In genomic region chr3:49410844-49411549, GRCh38 we compare ENCODE assay signal across 9 cellular contexts. TPM values are rescaled to one million over a fixed set of nuclear protein-coding genes. Genes with fewer than 3 reads are reported as not detected.
DNase-seq lines count a peak whose midpoint lies in the region; ATAC-seq, FAIRE-seq and TF ChIP-seq lines count a peak whose summit lies in the region.
"Had no signal": no experiment of that assay in that cellular context is flagged by ENCODE, and none has a peak within 500 bp of the region (broad histone marks: within the 10 kb centered on the region; RNA-seq: fewer than 3 reads in every experiment).

No MANE protein-coding gene starts in this region.

- peak overlapping the region; percentile 71 for H3K27ac ChIP-seq in DOHH2 (ENCODE audit: low read depth, low read length)
- peak overlapping the region; percentile 79 for H3K27ac ChIP-seq in OCI-LY7 (ENCODE audit: low read depth, low read length, poor library complexity, severe bottlenecking)

- TF ChIP-seq CTCF in DOHH2 (IDR thresholded peaks at IDR 0.05; ENCODE audit: low read depth, low read length, poor library complexity, severe bottlenecking) (no peak), OCI-LY7 (conservative IDR thresholded peaks at IDR 0.05; ENCODE audit: low read length) (no peak), epithelial cell of proximal tubule (conservative IDR thresholded peaks at IDR 0.05; ENCODE audit: low read depth, low read length) (no peak), omental fat pad (IDR thresholded peaks at IDR 0.05) (no peak)

- peaks cover 9% of the 10 kb centered on the region for H3F3A ChIP-seq in DOHH2 (ENCODE audit: control insufficient read depth, insufficient read depth)

- no peak for DNase-seq in OCI-LY7 (ENCODE audit: low spot score)
- DNase-seq in epithelial cell of proximal tubule (ENCODE audit: low read depth): no peak
- no peak for DNase-seq in omental fat pad (ENCODE audit: low spot score)
- no peak for DNase-seq in germinal center (ENCODE audit: low spot score)
- DNase-seq in frontal cortex (ENCODE audit: low spot score in 2 of 2): no peak
- DNase-seq in NCI-H2171 (lab: John Stamatoyannopoulos, UW): no peak
- no peak for DNase-seq in NCI-H1092 treated with DMSO at 0.1 percent for 48 hours (lab: John Stamatoyannopoulos, UW)

- POLR2A ChIA-PET in OCI-LY7 (lab: Charles Lee): interaction anchor here (1.2 to 2.7 kb wide), 5 partner anchors 22 to 71 kb away, joined by 5 to 16 read pairs (median 6); partner anchors contain the start of gene USP4

- H3K4me1 ChIP-seq in DOHH2 (ENCODE audit: control insufficient read depth, low read length) (peaks cover 58% of the 10 kb centered on the region), OCI-LY7 (ENCODE audit: insufficient read depth, low read length, poor library complexity, severe bottlenecking) (peaks cover 59% of the 10 kb centered on the region)

- intact Hi-C loops in OCI-LY7 (cut with micrococcal nuclease; ENCODE audit: unreplicated experiment): loop anchor here (2.0 kb wide), 1 partner anchor 52 kb away; the partner anchor contains the start of gene GPX1

- ATAC-seq in omental fat pad (ENCODE audit: low FRiP score): peak; percentile 46

- H3K9me3 ChIP-seq in DOHH2 (ENCODE audit: control insufficient read depth, insufficient read depth, low read length) (no peaks in the 10 kb centered on the region), OCI-LY7 (ENCODE audit: low read length) (no peaks in the 10 kb centered on the region)

- no peak overlapping the region for H2AFZ ChIP-seq in OCI-LY7 (ENCODE audit: low read length)

- no peaks in the 10 kb centered on the region for H3K9me2 ChIP-seq in DOHH2 (replicated peaks; ENCODE audit: control insufficient read depth, low read length)
- H3K9me2 ChIP-seq in OCI-LY7 (ENCODE audit: insufficient read depth, low read length): no peaks in the 10 kb centered on the region

- no peak for FAIRE-seq in frontal cortex (lab: Jason Lieb, UNC)

- H3K4me3 ChIP-seq in DOHH2 (ENCODE audit: low read length): peak overlapping the region; percentile 96
- peak overlapping the region; percentile 91 for H3K4me3 ChIP-seq in OCI-LY7 (ENCODE audit: low read depth, low read length, poor library complexity, severe bottlenecking)
- H3K4me3 ChIP-seq in epithelial cell of proximal tubule (ENCODE audit: low read depth, low read length): peak overlapping the region; percentile 92

- H3K79me2 ChIP-seq in DOHH2 (ENCODE audit: control insufficient read depth, low read length): peaks cover 85% of the 10 kb centered on the region
- H3K79me2 ChIP-seq in OCI-LY7 (ENCODE audit: insufficient read depth, low read depth, low read length): peaks cover 73% of the 10 kb centered on the region

- CTCF ChIA-PET in OCI-LY7 (lab: Charles Lee; ENCODE audit: unreplicated experiment): interaction anchor here (0.6 kb wide), 1 partner anchor 52 kb away, joined by 3 read pairs; no protein-coding TSS in a partner anchor

- no TSS peak for BruUV-seq in OCI-LY7 (replicated peaks; lab: Mats Ljungman, UMichigan)

- H4K20me1 ChIP-seq in DOHH2 (ENCODE audit: control insufficient read depth, insufficient read depth, low read depth, low read length) (peaks cover 34% of the 10 kb centered on the region), OCI-LY7 (ENCODE audit: insufficient read depth, low read length) (peaks cover 32% of the 10 kb centered on the region)

- H3K4me2 ChIP-seq in DOHH2 (ENCODE audit: low read length) (peak overlapping the region; percentile 73), OCI-LY7 (ENCODE audit: low read length) (peak overlapping the region; percentile 86)

- no peaks in the 10 kb centered on the region for H3K27me3 ChIP-seq in DOHH2 (ENCODE audit: control insufficient read depth, low read length)

- peaks cover 63% of the 10 kb centered on the region for H3K36me3 ChIP-seq in DOHH2 (ENCODE audit: control insufficient read depth, low read length)
- peaks cover 39% of the 10 kb centered on the region for H3K36me3 ChIP-seq in OCI-LY7 (ENCODE audit: insufficient read depth, low read length)

RNA-seq across cellular contexts. Expression of gene RHOA, which starts 0.8 kb away (rescaled TPM):
- total RNA-seq in OCI-LY7 (2014; rRNA removed; shearing (Covaris generic)): 218 and 219 TPM in 2 replicates
- total RNA-seq in OCI-LY7 (2022): 373 and 403 TPM in 2 replicates
- 355 and 504 TPM in 2 replicates for total RNA-seq in epithelial cell of proximal tubule
- 100 to 1,000 TPM; 456 to 542 (median 494) TPM for total RNA-seq in omental fat pad
- total RNA-seq in frontal cortex: 143 TPM

RNA-seq across cellular contexts. Expression of gene TCTA, which starts 1.2 kb away (rescaled TPM):
- total RNA-seq in OCI-LY7 (2014; rRNA removed; shearing (Covaris generic)): 15.8 and 17.9 TPM in 2 replicates
- total RNA-seq in OCI-LY7 (2022) (35.3 and 37.7 TPM in 2 replicates), epithelial cell of proximal tubule (16.9 and 21.7 TPM in 2 replicates), omental fat pad (10 to 100 TPM; 15.1 to 30.9 (median 24.0) TPM), frontal cortex (11.0 TPM)

RNA-seq across cellular contexts. Expression of gene AMT, which starts 11.3 kb away (rescaled TPM):
- 5.3 and 5.4 TPM in 2 replicates for total RNA-seq in OCI-LY7 (2014; rRNA removed; shearing (Covaris generic))
- total RNA-seq in OCI-LY7 (2022) (6.0 and 7.8 TPM in 2 replicates), epithelial cell of proximal tubule (2.3 and 2.5 TPM in 2 replicates), omental fat pad (1 to 10 TPM; 1.6 to 6.8 (median 3.3) TPM), frontal cortex (1.6 TPM)
- total RNA-seq: RPMI7951 had no signal

RNA-seq across cellular contexts. Expression of gene NICN1, which starts 18.1 kb away (rescaled TPM):
- 8.3 and 15.4 TPM in 2 replicates for total RNA-seq in OCI-LY7 (2014; rRNA removed; shearing (Covaris generic))
- total RNA-seq in OCI-LY7 (2022) (23.2 and 27.3 TPM in 2 replicates), epithelial cell of proximal tubule (0.22 and 1.2 TPM in 2 replicates), omental fat pad (1 to 10 TPM; 2.7 to 9.4 (median 5.6) TPM), frontal cortex (6.5 TPM)

RNA-seq across cellular contexts. Expression of gene GPX1, which starts 52.8 kb away (rescaled TPM):
- 77.6 and 82.3 TPM in 2 replicates for total RNA-seq in OCI-LY7 (2014; rRNA removed; shearing (Covaris generic))
- total RNA-seq in OCI-LY7 (2022) (119 and 148 TPM in 2 replicates), epithelial cell of proximal tubule (339 and 557 TPM in 2 replicates), omental fat pad (100 to 1,000 TPM; 318 to 730 (median 464) TPM), frontal cortex (80.3 TPM)
- total RNA-seq: RPMI7951 had no signal
